In the genomic region with DNA sequence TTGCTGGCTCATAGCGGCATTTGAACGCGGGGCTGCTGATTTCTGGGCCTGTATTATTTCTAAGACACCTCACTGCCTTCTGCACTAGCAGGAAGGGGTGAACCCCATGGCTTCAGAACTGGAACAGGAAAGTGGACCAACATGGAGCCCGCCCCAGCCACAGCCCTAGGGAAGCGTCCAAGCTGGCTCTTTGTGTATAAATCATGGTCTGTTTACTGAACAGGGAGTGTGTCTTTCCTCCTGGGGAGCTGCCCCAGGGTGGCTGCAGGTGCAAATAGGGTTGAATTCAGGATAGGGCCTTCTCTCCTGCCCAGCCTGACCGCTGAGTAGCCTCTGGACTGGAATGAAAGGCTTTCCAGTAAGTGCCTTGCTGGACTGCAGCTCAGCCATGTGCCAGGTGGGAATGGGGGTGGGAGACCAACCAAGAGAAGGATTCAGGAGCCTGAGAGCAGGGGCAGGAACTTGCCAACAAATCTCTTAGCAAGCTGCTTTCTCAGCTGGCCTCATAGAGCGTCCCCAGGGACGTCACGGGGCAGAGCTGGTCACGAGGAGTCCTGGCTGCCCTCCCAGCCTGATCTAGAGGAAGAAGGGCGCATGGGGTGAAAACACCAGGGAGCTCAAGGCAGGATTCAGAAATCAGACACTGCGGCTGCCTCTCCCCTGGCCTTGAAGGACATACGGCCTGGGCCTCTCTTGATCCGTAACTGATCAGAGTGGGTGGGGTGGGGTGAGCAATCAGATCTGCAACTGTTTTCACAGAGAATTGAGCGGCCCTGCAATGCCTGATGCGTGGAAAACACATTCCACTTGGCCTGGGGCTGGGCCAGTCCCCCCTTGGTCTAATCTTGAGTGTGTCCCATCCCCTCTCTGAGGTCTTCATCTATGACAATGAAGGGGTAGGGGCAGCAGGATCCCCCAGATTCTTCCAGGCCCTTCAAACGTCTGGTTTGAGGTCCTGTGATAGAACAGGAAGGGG, we compare ENCODE assay signal across 9 cellular contexts. TPM values are rescaled to one million over a fixed set of nuclear protein-coding genes. Genes with fewer than 3 reads are reported as not detected.
DNase-seq lines count a peak whose midpoint lies in the region; ATAC-seq, FAIRE-seq and TF ChIP-seq lines count a peak whose summit lies in the region.
"Had no signal": no experiment of that assay in that cellular context is flagged by ENCODE, and none has a peak within 500 bp of the region (broad histone marks: within the 10 kb centered on the region; RNA-seq: fewer than 3 reads in every experiment).

No MANE protein-coding gene starts in this region.

- no peak for TF ChIP-seq CTCF in GM12878 (IDR thresholded peaks at IDR 0.05 in 2 of 3, conservative IDR thresholded peaks at IDR 0.05 in 1 of 3; ENCODE audit: control insufficient read depth in 2 of 3, extremely low read depth in 1 of 3, insufficient read depth in 1 of 3, low read depth in 3 of 3, low read length in 3 of 3)

- peak; percentile 64 for ATAC-seq in GM12878

- RAD21 ChIA-PET in GM12878 (lab: Charles Lee; ENCODE audit: unreplicated experiment) = no interaction called here

- no peaks in the 10 kb centered on the region for H3K36me3 ChIP-seq in GM12878 (ENCODE audit: control insufficient read depth in 2 of 2, insufficient read depth in 2 of 2, low read length in 1 of 2)
- H3K36me3 ChIP-seq: SJSA1 had no signal

- no peaks in the 10 kb centered on the region for H3K79me2 ChIP-seq in GM12878 (ENCODE audit: control insufficient read depth, insufficient read depth, low read length)

- H3K4me1 ChIP-seq in GM12878 (ENCODE audit: control insufficient read depth, insufficient read depth, low read length) = no peaks in the 10 kb centered on the region
- H3K4me1 ChIP-seq: SJSA1 had no signal

- H3K4me2 ChIP-seq in GM12878 (ENCODE audit: control insufficient read depth, insufficient read depth) = no peak overlapping the region

- POLR2A ChIA-PET in GM12878 (lab: Charles Lee) = no interaction called here

- 26% methylated on average over 17 of the region's 17 CpGs for WGBS in GM12878 (ENCODE audit: insufficient coverage, insufficient replicate concordance, low lambda C conversion rate, missing lambda C conversion rate)

- FAIRE-seq in GM12878 (lab: Jason Lieb, UNC) (no peak), GM19239 (lab: Jason Lieb, UNC) (no peak)

- SMC1A ChIA-PET in GM12878 (lab: Charles Lee; ENCODE audit: uncharacterized antibody, unreplicated experiment) = no interaction called here

- TF ChIP-seq RAD21 in GM12878 (IDR thresholded peaks at IDR 0.05; ENCODE audit: insufficient read depth, low read depth, low read length) = no peak

- no peak for TF ChIP-seq POLR2A in GM12878 (IDR thresholded peaks at IDR 0.05; ENCODE audit: low read depth, low read length)

- H3K27me3 ChIP-seq in GM12878 (replicated peaks in 1 of 2; ENCODE audit: control insufficient read depth in 2 of 2, insufficient read depth in 2 of 2, low read length in 1 of 2) = peaks cover 9 to 10% of the 10 kb centered on the region in 2 experiments
- no peaks in the 10 kb centered on the region for H3K27me3 ChIP-seq in layer of hippocampus (ENCODE audit: control insufficient read depth, insufficient read depth, low read length)
- H3K27me3 ChIP-seq: SJSA1 had no signal

- H3K4me3 ChIP-seq in GM12878 = no peak overlapping the region
- H3K4me3 ChIP-seq: SJSA1 had no signal

- BruUV-seq in GM12878 (replicated peaks; lab: Mats Ljungman, UMichigan) = no TSS peak

- TF ChIP-seq EP300 in GM12878 (IDR thresholded peaks at IDR 0.05; ENCODE audit: borderline replicate concordance in 1 of 2, control insufficient read depth in 1 of 2, low read depth in 2 of 2, low read length in 2 of 2) = no peak

- H4K20me1 ChIP-seq in GM12878 (ENCODE audit: control insufficient read depth, insufficient read depth) = no peaks in the 10 kb centered on the region; the same call in 1 of the 2 replicates

- no peaks in the 10 kb centered on the region for H3K9me3 ChIP-seq in GM12878 (replicated peaks; ENCODE audit: control insufficient read depth, insufficient read depth, low read length)
- H3K9me3 ChIP-seq: SJSA1 had no signal

- intact Hi-C loops in GM12878 (cut with micrococcal nuclease; ENCODE audit: unreplicated experiment) = no loop called here

- H2AFZ ChIP-seq in GM12878 (ENCODE audit: control insufficient read depth, low read depth, low read length) = no peak overlapping the region

- DNase-seq in NCI-H1092 treated with DMSO at 0.1 percent for 48 hours (lab: John Stamatoyannopoulos, UW) = peak; percentile 99
- DNase-seq in GM12878 (ENCODE audit: low read depth, low spot score) = no peak
- DNase-seq in stromal cell of bone marrow (ENCODE audit: low read depth) = peak; percentile 94
- no peak for DNase-seq in GM19239 (ENCODE audit: insufficient read length, low spot score)
- DNase-seq in HPDE6-E6E7 (ENCODE audit: extremely low spot score) = no peak
- no peak for DNase-seq in DMS53 treated with DMSO at 0.1 percent for 48 hours (lab: John Stamatoyannopoulos, UW; ENCODE audit: unreplicated experiment)
- no peak for DNase-seq in effector CD4-positive, alpha-beta T cell

- H3K27ac ChIP-seq in GM12878 (ENCODE audit: control insufficient read depth, insufficient read depth) (no peak overlapping the region), layer of hippocampus (ENCODE audit: low read depth, low read length) (peak overlapping the region; percentile 76)
- H3K27ac ChIP-seq: SJSA1 had no signal

- in situ Hi-C loops in GM12878 (cut with MboI) = loop anchor here (5.0 kb wide), 1 partner anchor 49 kb away; no protein-coding TSS in a partner anchor

- CTCF ChIA-PET in GM12878 (lab: Yijun Ruan, JAX) = no interaction called here

- H3K9ac ChIP-seq in GM12878 (ENCODE audit: control insufficient read depth, insufficient read depth, low read length) = no peak overlapping the region

TF ChIP-seq in GM12878, 131 proteins besides CTCF, POLR2A, EP300 and RAD21:
- TF ChIP-seq BHLHE40 (IDR thresholded peaks at IDR 0.05; ENCODE audit: borderline replicate concordance in 1 of 2, low read depth in 2 of 2, low read length in 1 of 2) (peak; percentile 48 to 57; a peak in 3 of 4 replicates), ZSCAN29 (IDR thresholded peaks at IDR 0.05) (no peak), MEF2B (IDR thresholded peaks at IDR 0.05; ENCODE audit: partially characterized antibody, poor library complexity, severe bottlenecking) (peak; percentile 59), RAD51 (IDR thresholded peaks at IDR 0.05) (peak; percentile 56; the same call in 1 of the 2 replicates)
- TF ChIP-seq, protein P1, sequence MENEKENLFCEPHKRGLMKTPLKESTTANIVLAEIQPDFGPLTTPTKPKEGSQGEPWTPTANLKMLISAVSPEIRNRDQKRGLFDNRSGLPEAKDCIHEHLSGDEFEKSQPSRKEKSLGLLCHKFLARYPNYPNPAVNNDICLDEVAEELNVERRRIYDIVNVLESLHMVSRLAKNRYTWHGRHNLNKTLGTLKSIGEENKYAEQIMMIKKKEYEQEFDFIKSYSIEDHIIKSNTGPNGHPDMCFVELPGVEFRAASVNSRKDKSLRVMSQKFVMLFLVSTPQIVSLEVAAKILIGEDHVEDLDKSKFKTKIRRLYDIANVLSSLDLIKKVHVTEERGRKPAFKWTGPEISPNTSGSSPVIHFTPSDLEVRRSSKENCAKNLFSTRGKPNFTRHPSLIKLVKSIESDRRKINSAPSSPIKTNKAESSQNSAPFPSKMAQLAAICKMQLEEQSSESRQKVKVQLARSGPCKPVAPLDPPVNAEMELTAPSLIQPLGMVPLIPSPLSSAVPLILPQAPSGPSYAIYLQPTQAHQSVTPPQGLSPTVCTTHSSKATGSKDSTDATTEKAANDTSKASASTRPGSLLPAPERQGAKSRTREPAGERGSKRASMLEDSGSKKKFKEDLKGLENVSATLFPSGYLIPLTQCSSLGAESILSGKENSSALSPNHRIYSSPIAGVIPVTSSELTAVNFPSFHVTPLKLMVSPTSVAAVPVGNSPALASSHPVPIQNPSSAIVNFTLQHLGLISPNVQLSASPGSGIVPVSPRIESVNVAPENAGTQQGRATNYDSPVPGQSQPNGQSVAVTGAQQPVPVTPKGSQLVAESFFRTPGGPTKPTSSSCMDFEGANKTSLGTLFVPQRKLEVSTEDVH (IDR thresholded peaks at IDR 0.05; ENCODE audit: low read depth, partially characterized antibody) = no peak
- TF ChIP-seq, protein P2, sequence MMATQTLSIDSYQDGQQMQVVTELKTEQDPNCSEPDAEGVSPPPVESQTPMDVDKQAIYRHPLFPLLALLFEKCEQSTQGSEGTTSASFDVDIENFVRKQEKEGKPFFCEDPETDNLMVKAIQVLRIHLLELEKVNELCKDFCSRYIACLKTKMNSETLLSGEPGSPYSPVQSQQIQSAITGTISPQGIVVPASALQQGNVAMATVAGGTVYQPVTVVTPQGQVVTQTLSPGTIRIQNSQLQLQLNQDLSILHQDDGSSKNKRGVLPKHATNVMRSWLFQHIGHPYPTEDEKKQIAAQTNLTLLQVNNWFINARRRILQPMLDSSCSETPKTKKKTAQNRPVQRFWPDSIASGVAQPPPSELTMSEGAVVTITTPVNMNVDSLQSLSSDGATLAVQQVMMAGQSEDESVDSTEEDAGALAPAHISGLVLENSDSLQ (IDR thresholded peaks at IDR 0.05) = no peak
TF ChIP-seq in GM12878: peak in this region for 3.

RNA-seq across cellular contexts. Expression of a gene that starts 56.5 kb away (rescaled TPM):
- 7.2 and 8.2 TPM in 2 replicates for total RNA-seq in GM12878 (2013; cell fraction: nucleolus; rRNA removed)
- total RNA-seq in GM12878 (2014; rRNA removed) (0.85 and 0.87 TPM in 2 replicates), GM12878 (2014; rRNA removed; fragmentation: Illumina TruSeq; extraction: Trizol) (0.88 and 1.0 TPM in 2 replicates), GM12878 (2021) (4.1 and 5.1 TPM in 2 replicates)
- polyA plus RNA-seq in GM12878 (2011; ENCODE audit: low read depth) = 1.4 TPM
- polyA plus RNA-seq in GM12878 (2011; rRNA removed) (0.59 and 0.75 TPM in 2 replicates), GM12878 (2014; fragmentation: Illumina TruSeq; extraction: Trizol) (2.1 and 3.1 TPM in 2 replicates), GM12878 (2014; fragmentation: Nextera tagmentation; extraction: Ambion mirVana) (under 1 TPM; 0.07 to 0.18 TPM), GM12878 (2014; rRNA removed) (1.8 and 2.1 TPM in 2 replicates), GM12878 (2016; fragmentation: Nextera tagmentation; extraction: Ambion mirVana) (under 1 TPM; 0.10 to 0.12 TPM)
- 1.5 and 2.0 TPM in 2 replicates for polyA plus RNA-seq in GM12878 (2011; cell fraction: cytosol; rRNA removed)
- 1.7 and 1.8 TPM in 2 replicates for polyA plus RNA-seq in GM12878 (2011; cell fraction: nucleus; rRNA removed)
- 2.4 and 2.5 TPM in 2 replicates for polyA plus RNA-seq in GM12878 (2012)
- 0.59 and 1.2 TPM in 2 replicates for polyA minus RNA-seq in GM12878 (2011; rRNA and poly(A)+ RNA removed)
- polyA minus RNA-seq in GM12878 (2011; cell fraction: cytosol; rRNA and poly(A)+ RNA removed) = 1.7 and 2.2 TPM in 2 replicates
- 0.36 and 0.67 TPM in 2 replicates for polyA minus RNA-seq in GM12878 (2011; cell fraction: nucleus; rRNA and poly(A)+ RNA removed)

Comparison
In these comparisons a context has a peak if more than half of its experiments do, and no peak if none do; other contexts are left out.
1. DNase-seq: peak in NCI-H1092 treated with DMSO at 0.1 percent for 48 hours (single experiment) and stromal cell of bone marrow (single experiment); none in GM12878 (single experiment), GM19239 (single experiment), HPDE6-E6E7 (single experiment), DMS53 treated with DMSO at 0.1 percent for 48 hours (single experiment) and effector CD4-positive, alpha-beta T cell (single experiment).